17 cellular contexts compared by ENCODE assay signal in the genomic region with DNA sequence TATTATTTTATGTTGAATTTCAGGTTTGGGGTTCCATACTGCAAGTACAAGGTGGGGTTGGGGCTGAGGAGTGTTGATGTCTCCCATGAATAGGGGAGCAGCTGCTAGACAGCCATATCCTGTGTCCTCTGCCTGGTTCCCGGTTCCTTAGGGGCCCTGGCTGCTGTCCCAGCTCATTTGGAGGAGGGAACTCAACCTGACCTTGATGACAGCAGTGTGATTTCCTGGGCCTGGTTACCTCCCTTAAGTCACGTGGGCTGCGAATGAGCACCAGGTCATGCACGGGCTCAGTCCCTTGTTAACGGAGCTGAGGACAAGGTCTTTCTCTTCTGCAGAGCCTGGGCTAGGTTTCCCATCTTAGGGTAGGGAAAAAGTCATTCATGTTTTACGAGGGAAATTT.
"Had no signal": no experiment of that assay in that cellular context is flagged by ENCODE, and none has a peak within 500 bp of the region (broad histone marks: within the 10 kb centered on the region; RNA-seq: fewer than 3 reads in every experiment).

No MANE protein-coding gene starts in this region.

- H3K4me3 ChIP-seq: coronary artery, transverse colon had no signal

- DNase-seq: central memory CD4-positive, alpha-beta T cell; effector CD4-positive, alpha-beta T cell; endodermal cell; erythroblast; foreskin melanocyte; head of caudate nucleus; hypothalamus; kidney glomerular epithelial cell; mesendoderm; naive B cell; stimulated activated CD4-positive, alpha-beta T cell treated with anti-CD3 and anti-CD28 coated beads, Interleukin-4, amount 100 ng/mL, for 1 hour; stimulated activated CD8-positive, alpha-beta memory T cell treated with anti-CD3 and anti-CD28 coated beads, Interleukin-4, amount 100 ng/mL, for 48 hours; transverse colon had no signal

- FAIRE-seq: endothelial cell of umbilical vein, islet of Langerhans had no signal

- H3K9me3 ChIP-seq: transverse colon had no signal

- H3K4me1 ChIP-seq: transverse colon had no signal

- H3K27ac ChIP-seq: coronary artery, transverse colon had no signal

- ATAC-seq: stimulated activated effector memory CD8-positive, alpha-beta T cell treated with anti-CD3 and anti-CD28 coated beads, Interleukin-12 subunit alpha, Interleukin-12 subunit beta, amount 100 ng/mL, for 72 hours had no signal

- H3K27me3 ChIP-seq: transverse colon had no signal
